Comparison of ENCODE assay signal across 1 cellular context in the genomic region with DNA sequence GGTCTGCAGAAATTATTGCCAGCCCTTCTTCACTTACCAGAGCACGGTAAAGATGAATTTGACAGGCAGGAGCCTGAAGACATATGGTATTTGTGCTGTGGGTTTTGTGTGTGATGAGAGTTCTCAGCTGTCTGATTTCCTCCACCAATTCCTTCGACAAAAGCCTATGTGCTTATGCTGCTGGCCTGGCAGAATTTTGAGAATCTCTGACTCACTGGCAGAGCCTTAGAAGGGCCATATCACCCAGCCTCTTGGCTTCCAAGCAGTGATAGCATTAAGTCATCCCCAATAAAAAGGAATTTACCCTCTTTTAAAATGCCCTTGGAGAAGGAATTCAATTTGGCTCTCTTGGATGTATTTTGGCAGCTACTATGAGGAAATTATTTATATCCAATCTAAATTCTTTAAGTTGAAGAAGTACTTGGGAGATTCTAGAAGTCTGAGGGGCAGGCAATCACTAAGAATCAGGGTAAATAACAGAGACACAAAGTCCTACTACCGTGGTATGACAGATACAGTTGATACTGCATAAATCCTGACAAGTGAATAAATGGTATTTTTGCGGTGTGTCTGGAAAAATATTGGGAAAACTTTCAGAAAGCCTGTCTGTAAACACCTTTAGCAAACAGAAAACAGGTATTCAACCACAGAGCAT.
TF ChIP-seq lines count a peak whose summit lies in the region.

No MANE protein-coding gene starts in this region.

TF ChIP-seq in endothelial cell of umbilical vein, 7 proteins besides CTCF, POLR2A, EP300 and RAD21 (continued from another document):
- no peak for TF ChIP-seq JUN (IDR thresholded peaks at IDR 0.05; ENCODE audit: borderline replicate concordance, insufficient read depth, insufficient read length, low read depth)
TF ChIP-seq in endothelial cell of umbilical vein: peak in this region for 0.
